Comparison of ENCODE assay signal across 2 cellular contexts in genomic region chr1:19987719-19988118, GRCh38.
A peak's percentile ranks its signal among the peaks of the same experiment; 100 is the strongest.
TF ChIP-seq lines count a peak whose summit lies in the region.

No MANE protein-coding gene starts in this region.

TF ChIP-seq in H1, 55 proteins besides CTCF, POLR2A, EP300 and RAD21:
- TF ChIP-seq NANOG (IDR thresholded peaks at IDR 0.05; ENCODE audit: insufficient read depth, low read depth, low read length, poor library complexity, severe bottlenecking) (no peak), BRCA1 (IDR thresholded peaks at IDR 0.05; ENCODE audit: low read depth, low read length) (no peak), HDAC2 (IDR thresholded peaks at IDR 0.05; ENCODE audit: borderline replicate concordance in 1 of 2, low read depth in 2 of 2, low read length in 2 of 2) (no peak), JUND (IDR thresholded peaks at IDR 0.05; ENCODE audit: low read length) (no peak), SP1 (IDR thresholded peaks at IDR 0.05; ENCODE audit: low read depth, low read length) (no peak), SP4 (IDR thresholded peaks at IDR 0.05; ENCODE audit: low read length) (no peak), ASH2L (IDR thresholded peaks at IDR 0.05; ENCODE audit: low read length) (no peak), MAFK (IDR thresholded peaks at IDR 0.05; ENCODE audit: low read depth, low read length) (no peak), CREB1 (IDR thresholded peaks at IDR 0.05) (no peak), NRF1 (IDR thresholded peaks at IDR 0.05; ENCODE audit: low read depth, low read length) (no peak), MAX (IDR thresholded peaks at IDR 0.05) (no peak), PHF8 (conservative IDR thresholded peaks at IDR 0.05; ENCODE audit: low read depth, low read length) (no peak), GTF2F1 (IDR thresholded peaks at IDR 0.05; ENCODE audit: borderline replicate concordance, low read depth, low read length) (no peak), CBX8 (IDR thresholded peaks at IDR 0.05; ENCODE audit: borderline replicate concordance, low read depth, low read length) (no peak), POLR2AphosphoS5 (IDR thresholded peaks at IDR 0.05; ENCODE audit: low read depth, low read length) (no peak)

TF ChIP-seq in HepG2, 621 proteins besides CTCF, POLR2A, EP300 and RAD21 (continues in another document):
- no peak for TF ChIP-seq ZNF329 (CRISPR knock-in tag; IDR thresholded peaks at IDR 0.05; ENCODE audit: low read depth)
- TF ChIP-seq ZNF484 (CRISPR knock-in tag; IDR thresholded peaks at IDR 0.05; ENCODE audit: borderline replicate concordance, low read depth): no peak
- TF ChIP-seq, protein P1, sequence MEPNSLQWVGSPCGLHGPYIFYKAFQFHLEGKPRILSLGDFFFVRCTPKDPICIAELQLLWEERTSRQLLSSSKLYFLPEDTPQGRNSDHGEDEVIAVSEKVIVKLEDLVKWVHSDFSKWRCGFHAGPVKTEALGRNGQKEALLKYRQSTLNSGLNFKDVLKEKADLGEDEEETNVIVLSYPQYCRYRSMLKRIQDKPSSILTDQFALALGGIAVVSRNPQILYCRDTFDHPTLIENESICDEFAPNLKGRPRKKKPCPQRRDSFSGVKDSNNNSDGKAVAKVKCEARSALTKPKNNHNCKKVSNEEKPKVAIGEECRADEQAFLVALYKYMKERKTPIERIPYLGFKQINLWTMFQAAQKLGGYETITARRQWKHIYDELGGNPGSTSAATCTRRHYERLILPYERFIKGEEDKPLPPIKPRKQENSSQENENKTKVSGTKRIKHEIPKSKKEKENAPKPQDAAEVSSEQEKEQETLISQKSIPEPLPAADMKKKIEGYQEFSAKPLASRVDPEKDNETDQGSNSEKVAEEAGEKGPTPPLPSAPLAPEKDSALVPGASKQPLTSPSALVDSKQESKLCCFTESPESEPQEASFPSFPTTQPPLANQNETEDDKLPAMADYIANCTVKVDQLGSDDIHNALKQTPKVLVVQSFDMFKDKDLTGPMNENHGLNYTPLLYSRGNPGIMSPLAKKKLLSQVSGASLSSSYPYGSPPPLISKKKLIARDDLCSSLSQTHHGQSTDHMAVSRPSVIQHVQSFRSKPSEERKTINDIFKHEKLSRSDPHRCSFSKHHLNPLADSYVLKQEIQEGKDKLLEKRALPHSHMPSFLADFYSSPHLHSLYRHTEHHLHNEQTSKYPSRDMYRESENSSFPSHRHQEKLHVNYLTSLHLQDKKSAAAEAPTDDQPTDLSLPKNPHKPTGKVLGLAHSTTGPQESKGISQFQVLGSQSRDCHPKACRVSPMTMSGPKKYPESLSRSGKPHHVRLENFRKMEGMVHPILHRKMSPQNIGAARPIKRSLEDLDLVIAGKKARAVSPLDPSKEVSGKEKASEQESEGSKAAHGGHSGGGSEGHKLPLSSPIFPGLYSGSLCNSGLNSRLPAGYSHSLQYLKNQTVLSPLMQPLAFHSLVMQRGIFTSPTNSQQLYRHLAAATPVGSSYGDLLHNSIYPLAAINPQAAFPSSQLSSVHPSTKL (CRISPR knock-in tag; IDR thresholded peaks at IDR 0.05): peak; percentile 100
- no peak for TF ChIP-seq ZFP41 (CRISPR knock-in tag; IDR thresholded peaks at IDR 0.05; ENCODE audit: borderline replicate concordance)
- TF ChIP-seq ZNF451 (CRISPR knock-in tag; IDR thresholded peaks at IDR 0.05): no peak
- TF ChIP-seq PRMT3 (CRISPR knock-in tag; IDR thresholded peaks at IDR 0.05; ENCODE audit: borderline replicate concordance, low read depth): no peak
- TF ChIP-seq RNF2 (conservative IDR thresholded peaks at IDR 0.05; ENCODE audit: low read depth): no peak
- TF ChIP-seq, protein P2, sequence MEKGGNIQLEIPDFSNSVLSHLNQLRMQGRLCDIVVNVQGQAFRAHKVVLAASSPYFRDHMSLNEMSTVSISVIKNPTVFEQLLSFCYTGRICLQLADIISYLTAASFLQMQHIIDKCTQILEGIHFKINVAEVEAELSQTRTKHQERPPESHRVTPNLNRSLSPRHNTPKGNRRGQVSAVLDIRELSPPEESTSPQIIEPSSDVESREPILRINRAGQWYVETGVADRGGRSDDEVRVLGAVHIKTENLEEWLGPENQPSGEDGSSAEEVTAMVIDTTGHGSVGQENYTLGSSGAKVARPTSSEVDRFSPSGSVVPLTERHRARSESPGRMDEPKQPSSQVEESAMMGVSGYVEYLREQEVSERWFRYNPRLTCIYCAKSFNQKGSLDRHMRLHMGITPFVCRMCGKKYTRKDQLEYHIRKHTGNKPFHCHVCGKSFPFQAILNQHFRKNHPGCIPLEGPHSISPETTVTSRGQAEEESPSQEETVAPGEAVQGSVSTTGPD (CRISPR knock-in tag; IDR thresholded peaks at IDR 0.05): no peak
- no peak for TF ChIP-seq REXO4 (CRISPR knock-in tag; IDR thresholded peaks at IDR 0.05; ENCODE audit: borderline replicate concordance)
- no peak for TF ChIP-seq RFX1 (IDR thresholded peaks at IDR 0.05)
- no peak for TF ChIP-seq ZNF101 (CRISPR knock-in tag; IDR thresholded peaks at IDR 0.05; ENCODE audit: borderline replicate concordance, low read depth)
- TF ChIP-seq HOXD1 (CRISPR knock-in tag; IDR thresholded peaks at IDR 0.05): peak; percentile 95
- TF ChIP-seq TBX3 (IDR thresholded peaks at IDR 0.05; ENCODE audit: borderline replicate concordance): no peak; the same call in 1 of the 2 replicates
- no peak for TF ChIP-seq REPIN1 (CRISPR knock-in tag; IDR thresholded peaks at IDR 0.05; ENCODE audit: borderline replicate concordance, low read depth)
- peak; percentile 82; the same call in 1 of the 2 replicates for TF ChIP-seq FOXO1 (CRISPR knock-in tag; IDR thresholded peaks at IDR 0.05)
- TF ChIP-seq, protein P3, sequence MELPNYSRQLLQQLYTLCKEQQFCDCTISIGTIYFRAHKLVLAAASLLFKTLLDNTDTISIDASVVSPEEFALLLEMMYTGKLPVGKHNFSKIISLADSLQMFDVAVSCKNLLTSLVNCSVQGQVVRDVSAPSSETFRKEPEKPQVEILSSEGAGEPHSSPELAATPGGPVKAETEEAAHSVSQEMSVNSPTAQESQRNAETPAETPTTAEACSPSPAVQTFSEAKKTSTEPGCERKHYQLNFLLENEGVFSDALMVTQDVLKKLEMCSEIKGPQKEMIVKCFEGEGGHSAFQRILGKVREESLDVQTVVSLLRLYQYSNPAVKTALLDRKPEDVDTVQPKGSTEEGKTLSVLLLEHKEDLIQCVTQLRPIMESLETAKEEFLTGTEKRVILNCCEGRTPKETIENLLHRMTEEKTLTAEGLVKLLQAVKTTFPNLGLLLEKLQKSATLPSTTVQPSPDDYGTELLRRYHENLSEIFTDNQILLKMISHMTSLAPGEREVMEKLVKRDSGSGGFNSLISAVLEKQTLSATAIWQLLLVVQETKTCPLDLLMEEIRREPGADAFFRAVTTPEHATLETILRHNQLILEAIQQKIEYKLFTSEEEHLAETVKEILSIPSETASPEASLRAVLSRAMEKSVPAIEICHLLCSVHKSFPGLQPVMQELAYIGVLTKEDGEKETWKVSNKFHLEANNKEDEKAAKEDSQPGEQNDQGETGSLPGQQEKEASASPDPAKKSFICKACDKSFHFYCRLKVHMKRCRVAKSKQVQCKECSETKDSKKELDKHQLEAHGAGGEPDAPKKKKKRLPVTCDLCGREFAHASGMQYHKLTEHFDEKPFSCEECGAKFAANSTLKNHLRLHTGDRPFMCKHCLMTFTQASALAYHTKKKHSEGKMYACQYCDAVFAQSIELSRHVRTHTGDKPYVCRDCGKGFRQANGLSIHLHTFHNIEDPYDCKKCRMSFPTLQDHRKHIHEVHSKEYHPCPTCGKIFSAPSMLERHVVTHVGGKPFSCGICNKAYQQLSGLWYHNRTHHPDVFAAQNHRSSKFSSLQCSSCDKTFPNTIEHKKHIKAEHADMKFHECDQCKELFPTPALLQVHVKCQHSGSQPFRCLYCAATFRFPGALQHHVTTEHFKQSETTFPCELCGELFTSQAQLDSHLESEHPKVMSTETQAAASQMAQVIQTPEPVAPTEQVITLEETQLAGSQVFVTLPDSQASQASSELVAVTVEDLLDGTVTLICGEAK (IDR thresholded peaks at IDR 0.05): no peak
- TF ChIP-seq, protein P3 (CRISPR knock-in tag; IDR thresholded peaks at IDR 0.05): no peak
- no peak; the same call in 1 of the 2 replicates for TF ChIP-seq ZNF264 (CRISPR knock-in tag; IDR thresholded peaks at IDR 0.05)
- TF ChIP-seq RCOR2 (CRISPR knock-in tag; IDR thresholded peaks at IDR 0.05): peak; percentile 94
- TF ChIP-seq, protein P4, sequence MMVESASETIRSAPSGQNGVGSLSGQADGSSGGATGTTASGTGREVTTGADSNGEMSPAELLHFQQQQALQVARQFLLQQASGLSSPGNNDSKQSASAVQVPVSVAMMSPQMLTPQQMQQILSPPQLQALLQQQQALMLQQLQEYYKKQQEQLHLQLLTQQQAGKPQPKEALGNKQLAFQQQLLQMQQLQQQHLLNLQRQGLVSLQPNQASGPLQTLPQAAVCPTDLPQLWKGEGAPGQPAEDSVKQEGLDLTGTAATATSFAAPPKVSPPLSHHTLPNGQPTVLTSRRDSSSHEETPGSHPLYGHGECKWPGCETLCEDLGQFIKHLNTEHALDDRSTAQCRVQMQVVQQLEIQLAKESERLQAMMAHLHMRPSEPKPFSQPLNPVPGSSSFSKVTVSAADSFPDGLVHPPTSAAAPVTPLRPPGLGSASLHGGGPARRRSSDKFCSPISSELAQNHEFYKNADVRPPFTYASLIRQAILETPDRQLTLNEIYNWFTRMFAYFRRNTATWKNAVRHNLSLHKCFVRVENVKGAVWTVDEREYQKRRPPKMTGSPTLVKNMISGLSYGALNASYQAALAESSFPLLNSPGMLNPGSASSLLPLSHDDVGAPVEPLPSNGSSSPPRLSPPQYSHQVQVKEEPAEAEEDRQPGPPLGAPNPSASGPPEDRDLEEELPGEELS (CRISPR knock-in tag; IDR thresholded peaks at IDR 0.05): peak; percentile 83
- peak; percentile 84; the same call in 1 of the 2 replicates for TF ChIP-seq SIX4 (CRISPR knock-in tag; IDR thresholded peaks at IDR 0.05)
- TF ChIP-seq ZFYVE20 (CRISPR knock-in tag; IDR thresholded peaks at IDR 0.05; ENCODE audit: borderline replicate concordance, low read depth): no peak
- no peak for TF ChIP-seq PHB2 (IDR thresholded peaks at IDR 0.05; ENCODE audit: partially characterized antibody)
- TF ChIP-seq ZBTB7A (CRISPR knock-in tag; IDR thresholded peaks at IDR 0.05): no peak
- TF ChIP-seq ZNF614 (CRISPR knock-in tag; IDR thresholded peaks at IDR 0.05; ENCODE audit: borderline replicate concordance): peak; percentile 92
- TF ChIP-seq ZNF570 (CRISPR knock-in tag; IDR thresholded peaks at IDR 0.05; ENCODE audit: borderline replicate concordance): no peak
- TF ChIP-seq ZNF776 (CRISPR knock-in tag; IDR thresholded peaks at IDR 0.05): no peak
- no peak for TF ChIP-seq ZNF773 (CRISPR knock-in tag; IDR thresholded peaks at IDR 0.05; ENCODE audit: borderline replicate concordance)
- TF ChIP-seq HNRNPUL1 (IDR thresholded peaks at IDR 0.05; ENCODE audit: low read depth, low read length): no peak
- no peak for TF ChIP-seq YEATS4 (CRISPR knock-in tag; IDR thresholded peaks at IDR 0.05; ENCODE audit: borderline replicate concordance)
- no peak for TF ChIP-seq ZNF703 (CRISPR knock-in tag; IDR thresholded peaks at IDR 0.05; ENCODE audit: borderline replicate concordance)
- no peak for TF ChIP-seq SMAD9 (CRISPR knock-in tag; IDR thresholded peaks at IDR 0.05)
- TF ChIP-seq MED1 (CRISPR knock-in tag; IDR thresholded peaks at IDR 0.05): peak; percentile 85
- no peak for TF ChIP-seq ZNF446 (CRISPR knock-in tag; IDR thresholded peaks at IDR 0.05)
- no peak for TF ChIP-seq ZFP36L2 (CRISPR knock-in tag; IDR thresholded peaks at IDR 0.05)
- TF ChIP-seq PPARG (CRISPR knock-in tag; conservative IDR thresholded peaks at IDR 0.05): peak; percentile 99
- TF ChIP-seq ZSCAN9 (CRISPR knock-in tag; IDR thresholded peaks at IDR 0.05; ENCODE audit: borderline replicate concordance): peak; percentile 86
- no peak for TF ChIP-seq ZNF282 (IDR thresholded peaks at IDR 0.05; ENCODE audit: partially characterized antibody)
- no peak for TF ChIP-seq ZNF326 (CRISPR knock-in tag; IDR thresholded peaks at IDR 0.05; ENCODE audit: borderline replicate concordance)
- TF ChIP-seq ZNF207 (IDR thresholded peaks at IDR 0.05; ENCODE audit: borderline replicate concordance): no peak
- no peak for TF ChIP-seq RORA (CRISPR knock-in tag; IDR thresholded peaks at IDR 0.05)
- TF ChIP-seq ZNF281 (CRISPR knock-in tag; IDR thresholded peaks at IDR 0.05; ENCODE audit: borderline replicate concordance): peak; percentile 80; the same call in 1 of the 2 replicates
- TF ChIP-seq ZBTB7B (CRISPR knock-in tag; IDR thresholded peaks at IDR 0.05): peak; percentile 50; the same call in 1 of the 2 replicates
